In genomic region chr1:170562644-170563338, GRCh38 we compare ENCODE assay signal across 9 cellular contexts. TPM values are rescaled to one million over a fixed set of nuclear protein-coding genes. Genes with fewer than 3 reads are reported as not detected.
DNase-seq lines count a peak whose midpoint lies in the region; ATAC-seq and TF ChIP-seq lines count a peak whose summit lies in the region.
"Had no signal": no experiment of that assay in that cellular context is flagged by ENCODE, and none has a peak within 500 bp of the region (broad histone marks: within the 10 kb centered on the region; RNA-seq: fewer than 3 reads in every experiment).

No MANE protein-coding gene starts in this region.

- H3K4me3 ChIP-seq in dorsolateral prefrontal cortex (peak overlapping the region in 1 of 59 donors; percentile 23), mesodermal cell (ENCODE audit: extremely low read depth, insufficient read depth, low read length, poor library complexity, severe bottlenecking) (no peak overlapping the region)

- ATAC-seq in HG02885 (IDR thresholded peaks at IDR 0.05; ENCODE audit: poor library complexity, unreplicated experiment): no peak

- H3K36me3 ChIP-seq in mesodermal cell (ENCODE audit: control insufficient read depth, insufficient read depth, low read length): no peaks in the 10 kb centered on the region
- H3K36me3 ChIP-seq: neutrophil had no signal

- CTCF ChIA-PET in HEK293T (lab: Yijun Ruan, JAX): no interaction called here

- intact Hi-C loops in dorsolateral prefrontal cortex (cut with DNase I): no loop called here

- POLR2A ChIA-PET in HEK293T (lab: Yijun Ruan, JAX): no interaction called here

- 40 to 47% methylated on average over 1 to 2 of the region's 7 CpGs for WGBS in mesodermal cell (ENCODE audit: insufficient coverage in 2 of 2), 2 experiments

- TF ChIP-seq CTCF in dorsolateral prefrontal cortex (IDR thresholded peaks at IDR 0.05 in 54 of 56, conservative IDR thresholded peaks at IDR 0.05 in 2 of 56; ENCODE audit: low read depth in 1 of 56, partially characterized antibody in 56 of 56): no peak

- no peaks in the 10 kb centered on the region for H3K27me3 ChIP-seq in dorsolateral prefrontal cortex
- H3K27me3 ChIP-seq: neutrophil had no signal

- H3K4me1 ChIP-seq in mesodermal cell (ENCODE audit: control insufficient read depth, insufficient read depth, low read length, poor library complexity, severe bottlenecking): peaks cover 16% of the 10 kb centered on the region

- peaks cover 4% of the 10 kb centered on the region for H3K9me3 ChIP-seq in mesodermal cell (ENCODE audit: control insufficient read depth, low read length)
- H3K9me3 ChIP-seq: neutrophil had no signal

- H3K27ac ChIP-seq in dorsolateral prefrontal cortex (peak overlapping the region in 37 of 59 donors; percentile 1 to 77 (median 49)), mesodermal cell (ENCODE audit: low read depth, low read length, severe bottlenecking) (peak overlapping the region; percentile 89)
- H3K27ac ChIP-seq: neutrophil had no signal

- peak; percentile 88 for DNase-seq in ELR (ENCODE audit: low read depth)
- DNase-seq in HEK293T (ENCODE audit: extremely low spot score): peak; percentile 20
- peak; percentile 91 for DNase-seq in RPMI7951 (ENCODE audit: low read depth)
- peak in 2 of 10 donors; percentile 10 for DNase-seq in dorsolateral prefrontal cortex
- DNase-seq in 8988T: no peak
- DNase-seq in GF-D8 (lab: John Stamatoyannopoulos, UW): no peak

TF ChIP-seq in HEK293T, 16 proteins besides CTCF, POLR2A, EP300 and RAD21:
- TF ChIP-seq HDGF (IDR thresholded peaks at IDR 0.05; ENCODE audit: borderline replicate concordance): no peak
- no peak for TF ChIP-seq L3MBTL2 (conservative IDR thresholded peaks at IDR 0.05)
- TF ChIP-seq FOXK2 (IDR thresholded peaks at IDR 0.05): no peak
- TF ChIP-seq NFRKB (IDR thresholded peaks at IDR 0.05): no peak
- no peak for TF ChIP-seq FOXM1 (IDR thresholded peaks at IDR 0.05; ENCODE audit: borderline replicate concordance)
- TF ChIP-seq, protein P1, sequence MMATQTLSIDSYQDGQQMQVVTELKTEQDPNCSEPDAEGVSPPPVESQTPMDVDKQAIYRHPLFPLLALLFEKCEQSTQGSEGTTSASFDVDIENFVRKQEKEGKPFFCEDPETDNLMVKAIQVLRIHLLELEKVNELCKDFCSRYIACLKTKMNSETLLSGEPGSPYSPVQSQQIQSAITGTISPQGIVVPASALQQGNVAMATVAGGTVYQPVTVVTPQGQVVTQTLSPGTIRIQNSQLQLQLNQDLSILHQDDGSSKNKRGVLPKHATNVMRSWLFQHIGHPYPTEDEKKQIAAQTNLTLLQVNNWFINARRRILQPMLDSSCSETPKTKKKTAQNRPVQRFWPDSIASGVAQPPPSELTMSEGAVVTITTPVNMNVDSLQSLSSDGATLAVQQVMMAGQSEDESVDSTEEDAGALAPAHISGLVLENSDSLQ (IDR thresholded peaks at IDR 0.05): no peak
- TF ChIP-seq SUZ12 (IDR thresholded peaks at IDR 0.05): no peak
- TF ChIP-seq ARNT (IDR thresholded peaks at IDR 0.05): no peak
- TF ChIP-seq LEF1 (IDR thresholded peaks at IDR 0.05; ENCODE audit: borderline replicate concordance): no peak
- TF ChIP-seq FOXA1 (IDR thresholded peaks at IDR 0.05): no peak
- TF ChIP-seq ZNF384 (IDR thresholded peaks at IDR 0.05): no peak

RNA-seq across cellular contexts. Expression of gene GORAB, which starts 30.8 kb away (rescaled TPM):
- total RNA-seq in RPMI7951 (2014; rRNA removed; shearing (Covaris generic)): 19.8 and 21.1 TPM in 2 replicates
- total RNA-seq in dorsolateral prefrontal cortex: 10 to 100 TPM in 84 of 120 experiments, 1 to 10 TPM in 36; 5.4 to 20.8 (median 11.4) TPM
- polyA plus RNA-seq in mesodermal cell (2013, experiment 1 of 2): 15.1 TPM
- polyA plus RNA-seq in mesodermal cell (2013, experiment 2 of 2): 19.9 TPM

Comparison
In these comparisons a context has a peak if more than half of its experiments do, and no peak if none do; other contexts are left out.
1. DNase-seq: peak in ELR (single experiment), HEK293T (single experiment) and RPMI7951 (single experiment); none in 8988T (single experiment) and GF-D8 (single experiment).